8 cellular contexts compared by ENCODE assay signal in genomic region chr1:207867136-207868081, GRCh38. TPM values are rescaled to one million over a fixed set of nuclear protein-coding genes. Genes with fewer than 3 reads are reported as not detected.
A peak's percentile ranks its signal among the peaks of the same experiment; 100 is the strongest.
DNase-seq lines count a peak whose midpoint lies in the region; ATAC-seq, FAIRE-seq and TF ChIP-seq lines count a peak whose summit lies in the region.

No MANE protein-coding gene starts in this region.

- peak; percentile 39 for DNase-seq in activated naive CD4-positive, alpha-beta T cell treated with anti-CD3 and anti-CD28 coated beads for 36 hours
- peak; percentile 76 for DNase-seq in Right ventricle myocardium inferior (ENCODE audit: missing footprints)
- DNase-seq in progenitor cell of endocrine pancreas (ENCODE audit: low spot score, unreplicated experiment), result no peak
- DNase-seq in urothelium cell line (ENCODE audit: low spot score), result no peak
- DNase-seq in T-helper 9 cell, result no peak

- peak overlapping the region; percentile 85 for H3K27ac Mint-ChIP-seq in activated naive CD4-positive, alpha-beta T cell treated with anti-CD3 and anti-CD28 coated beads for 36 hours
- H3K27ac Mint-ChIP-seq in progenitor cell of endocrine pancreas, result no peak overlapping the region

- CTCF ChIA-PET in HEK293 (lab: Yijun Ruan, JAX), result interaction anchor here (0.5 to 11.2 kb wide), 8 partner anchors 17 to 96 kb away, joined by 3 to 146 read pairs (median 8); no protein-coding TSS in a partner anchor
- CTCF ChIA-PET in activated naive CD4-positive, alpha-beta T cell treated with anti-CD3 and anti-CD28 coated beads for 36 hours (lab: Charles Lee), result interaction anchor here (0.5 to 12.3 kb wide), 10 partner anchors 9 to 96 kb away, joined by 3 to 342 read pairs (median 5); no protein-coding TSS in a partner anchor

- H3K27ac ChIP-seq in HEK293 (ENCODE audit: extremely low read depth, low read depth, low read length), result no peak overlapping the region

- no peak for FAIRE-seq in urothelium cell line (lab: Jason Lieb, UNC)

- no peaks in the 10 kb centered on the region for H3K9me3 ChIP-seq in HEK293 (ENCODE audit: control insufficient read depth, insufficient read depth, low read depth, low read length)

- no peaks in the 10 kb centered on the region for H3K9me3 Mint-ChIP-seq in activated naive CD4-positive, alpha-beta T cell treated with anti-CD3 and anti-CD28 coated beads for 36 hours
- no peaks in the 10 kb centered on the region for H3K9me3 Mint-ChIP-seq in progenitor cell of endocrine pancreas (ENCODE audit: low read depth)

- H3K4me3 ChIP-seq in HEK293 (ENCODE audit: low read depth, low read length), result no peak overlapping the region; the same call in 1 of the 2 replicates

- peak overlapping the region; percentile 92 for H3K4me3 Mint-ChIP-seq in activated naive CD4-positive, alpha-beta T cell treated with anti-CD3 and anti-CD28 coated beads for 36 hours
- H3K4me3 Mint-ChIP-seq in progenitor cell of endocrine pancreas (ENCODE audit: low read depth), result peak overlapping the region; percentile 75

- no peaks in the 10 kb centered on the region for H3K27me3 Mint-ChIP-seq in activated naive CD4-positive, alpha-beta T cell treated with anti-CD3 and anti-CD28 coated beads for 36 hours (ENCODE audit: low read depth)
- H3K27me3 Mint-ChIP-seq in progenitor cell of endocrine pancreas, result peaks cover 12% of the 10 kb centered on the region

- ATAC-seq in Right ventricle myocardium inferior, result peak; percentile 70
- no peak for ATAC-seq in GM21360 (IDR thresholded peaks at IDR 0.05; ENCODE audit: unreplicated experiment)
- ATAC-seq in GM21529 (IDR thresholded peaks at IDR 0.05; ENCODE audit: unreplicated experiment), result no peak

- H3K36me3 ChIP-seq in HEK293 (ENCODE audit: control insufficient read depth in 2 of 2, insufficient read depth in 1 of 2, low read length in 2 of 2), result peaks cover 0 to 50% of the 10 kb centered on the region in 2 experiments; a peak in 2 of 3 replicates

- peaks cover 79% of the 10 kb centered on the region for H3K4me1 Mint-ChIP-seq in activated naive CD4-positive, alpha-beta T cell treated with anti-CD3 and anti-CD28 coated beads for 36 hours (ENCODE audit: low read depth)
- H3K4me1 Mint-ChIP-seq in progenitor cell of endocrine pancreas (ENCODE audit: low read depth), result peaks cover 6% of the 10 kb centered on the region

- TF ChIP-seq CTCF in HEK293 (tag by site-specific recombination; IDR thresholded peaks at IDR 0.05) (no peak), progenitor cell of endocrine pancreas (IDR thresholded peaks at IDR 0.05; ENCODE audit: unreplicated experiment) (no peak)

- POLR2A ChIA-PET in HEK293 (lab: Yijun Ruan, JAX), result interaction anchor here (0.8 to 1.1 kb wide), 2 partner anchors 10 to 1232 kb away, joined by 3 to 6 read pairs; partner anchors contain the start of gene DYRK3

- 0 out of 2 replicates have a peak, but pooled peaks cover 2% of the 10 kb centered on the region for H3K4me1 ChIP-seq in HEK293 (ENCODE audit: control insufficient read depth, insufficient read depth, low read length)

- intact Hi-C loops in activated naive CD4-positive, alpha-beta T cell treated with anti-CD3 and anti-CD28 coated beads for 36 hours (cut with micrococcal nuclease), result loop anchor here (10.0 kb wide), 1 partner anchor 543 kb away; the partner anchor contains the start of gene CD55
- intact Hi-C loops in Right ventricle myocardium inferior (cut with DNase I), result loop anchor here (1.0 to 2.0 kb wide), 2 partner anchors 15 to 39 kb away; no protein-coding TSS in a partner anchor

- peaks cover 33% of the 10 kb centered on the region for H3K36me3 Mint-ChIP-seq in activated naive CD4-positive, alpha-beta T cell treated with anti-CD3 and anti-CD28 coated beads for 36 hours (ENCODE audit: low read depth)
- peaks cover 3% of the 10 kb centered on the region for H3K36me3 Mint-ChIP-seq in progenitor cell of endocrine pancreas (ENCODE audit: insufficient read depth)

TF ChIP-seq in HEK293, 187 proteins besides CTCF, POLR2A, EP300 and RAD21 (continues in another document):
- TF ChIP-seq, protein P1, sequence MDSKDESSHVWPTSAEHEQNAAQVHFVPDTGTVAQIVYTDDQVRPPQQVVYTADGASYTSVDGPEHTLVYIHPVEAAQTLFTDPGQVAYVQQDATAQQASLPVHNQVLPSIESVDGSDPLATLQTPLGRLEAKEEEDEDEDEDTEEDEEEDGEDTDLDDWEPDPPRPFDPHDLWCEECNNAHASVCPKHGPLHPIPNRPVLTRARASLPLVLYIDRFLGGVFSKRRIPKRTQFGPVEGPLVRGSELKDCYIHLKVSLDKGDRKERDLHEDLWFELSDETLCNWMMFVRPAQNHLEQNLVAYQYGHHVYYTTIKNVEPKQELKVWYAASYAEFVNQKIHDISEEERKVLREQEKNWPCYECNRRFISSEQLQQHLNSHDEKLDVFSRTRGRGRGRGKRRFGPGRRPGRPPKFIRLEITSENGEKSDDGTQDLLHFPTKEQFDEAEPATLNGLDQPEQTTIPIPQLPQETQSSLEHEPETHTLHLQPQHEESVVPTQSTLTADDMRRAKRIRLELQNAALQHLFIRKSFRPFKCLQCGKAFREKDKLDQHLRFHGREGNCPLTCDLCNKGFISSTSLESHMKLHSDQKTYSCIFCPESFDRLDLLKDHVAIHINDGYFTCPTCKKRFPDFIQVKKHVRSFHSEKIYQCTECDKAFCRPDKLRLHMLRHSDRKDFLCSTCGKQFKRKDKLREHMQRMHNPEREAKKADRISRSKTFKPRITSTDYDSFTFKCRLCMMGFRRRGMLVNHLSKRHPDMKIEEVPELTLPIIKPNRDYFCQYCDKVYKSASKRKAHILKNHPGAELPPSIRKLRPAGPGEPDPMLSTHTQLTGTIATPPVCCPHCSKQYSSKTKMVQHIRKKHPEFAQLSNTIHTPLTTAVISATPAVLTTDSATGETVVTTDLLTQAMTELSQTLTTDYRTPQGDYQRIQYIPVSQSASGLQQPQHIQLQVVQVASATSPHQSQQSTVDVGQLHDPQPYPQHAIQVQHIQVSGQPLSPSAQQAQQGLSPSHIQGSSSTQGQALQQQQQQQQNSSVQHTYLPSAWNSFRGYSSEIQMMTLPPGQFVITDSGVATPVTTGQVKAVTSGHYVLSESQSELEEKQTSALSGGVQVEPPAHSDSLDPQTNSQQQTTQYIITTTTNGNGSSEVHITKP (tag by site-specific recombination; IDR thresholded peaks at IDR 0.05), result no peak
- TF ChIP-seq SALL2 (tag by site-specific recombination; IDR thresholded peaks at IDR 0.05; ENCODE audit: borderline replicate concordance) (no peak), ZNF610 (tag by site-specific recombination; IDR thresholded peaks at IDR 0.05; ENCODE audit: borderline replicate concordance) (no peak), AEBP2 (tag by site-specific recombination; IDR thresholded peaks at IDR 0.05; ENCODE audit: borderline replicate concordance) (no peak), BCL11B (tag by site-specific recombination; IDR thresholded peaks at IDR 0.05; ENCODE audit: low read depth) (no peak), ZEB2 (tag by site-specific recombination; IDR thresholded peaks at IDR 0.05) (no peak), WT1 (tag by site-specific recombination; IDR thresholded peaks at IDR 0.05) (no peak), ZFHX2 (tag by site-specific recombination; conservative IDR thresholded peaks at IDR 0.05) (peak; percentile 46; the same call in 1 of the 2 replicates), ZBTB8A (tag by site-specific recombination; IDR thresholded peaks at IDR 0.05) (no peak), ZNF324 (tag by site-specific recombination; IDR thresholded peaks at IDR 0.05) (no peak)
- TF ChIP-seq, protein P2, sequence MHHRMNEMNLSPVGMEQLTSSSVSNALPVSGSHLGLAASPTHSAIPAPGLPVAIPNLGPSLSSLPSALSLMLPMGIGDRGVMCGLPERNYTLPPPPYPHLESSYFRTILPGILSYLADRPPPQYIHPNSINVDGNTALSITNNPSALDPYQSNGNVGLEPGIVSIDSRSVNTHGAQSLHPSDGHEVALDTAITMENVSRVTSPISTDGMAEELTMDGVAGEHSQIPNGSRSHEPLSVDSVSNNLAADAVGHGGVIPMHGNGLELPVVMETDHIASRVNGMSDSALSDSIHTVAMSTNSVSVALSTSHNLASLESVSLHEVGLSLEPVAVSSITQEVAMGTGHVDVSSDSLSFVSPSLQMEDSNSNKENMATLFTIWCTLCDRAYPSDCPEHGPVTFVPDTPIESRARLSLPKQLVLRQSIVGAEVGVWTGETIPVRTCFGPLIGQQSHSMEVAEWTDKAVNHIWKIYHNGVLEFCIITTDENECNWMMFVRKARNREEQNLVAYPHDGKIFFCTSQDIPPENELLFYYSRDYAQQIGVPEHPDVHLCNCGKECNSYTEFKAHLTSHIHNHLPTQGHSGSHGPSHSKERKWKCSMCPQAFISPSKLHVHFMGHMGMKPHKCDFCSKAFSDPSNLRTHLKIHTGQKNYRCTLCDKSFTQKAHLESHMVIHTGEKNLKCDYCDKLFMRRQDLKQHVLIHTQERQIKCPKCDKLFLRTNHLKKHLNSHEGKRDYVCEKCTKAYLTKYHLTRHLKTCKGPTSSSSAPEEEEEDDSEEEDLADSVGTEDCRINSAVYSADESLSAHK (tag by site-specific recombination; IDR thresholded peaks at IDR 0.05), result no peak
- TF ChIP-seq, protein P3, sequence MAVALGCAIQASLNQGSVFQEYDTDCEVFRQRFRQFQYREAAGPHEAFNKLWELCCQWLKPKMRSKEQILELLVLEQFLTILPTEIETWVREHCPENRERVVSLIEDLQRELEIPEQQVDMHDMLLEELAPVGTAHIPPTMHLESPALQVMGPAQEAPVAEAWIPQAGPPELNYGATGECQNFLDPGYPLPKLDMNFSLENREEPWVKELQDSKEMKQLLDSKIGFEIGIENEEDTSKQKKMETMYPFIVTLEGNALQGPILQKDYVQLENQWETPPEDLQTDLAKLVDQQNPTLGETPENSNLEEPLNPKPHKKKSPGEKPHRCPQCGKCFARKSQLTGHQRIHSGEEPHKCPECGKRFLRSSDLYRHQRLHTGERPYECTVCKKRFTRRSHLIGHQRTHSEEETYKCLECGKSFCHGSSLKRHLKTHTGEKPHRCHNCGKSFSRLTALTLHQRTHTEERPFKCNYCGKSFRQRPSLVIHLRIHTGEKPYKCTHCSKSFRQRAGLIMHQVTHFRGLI (tag by site-specific recombination; IDR thresholded peaks at IDR 0.05), result no peak

RNA-seq across cellular contexts. Expression of gene CD34, which starts 43.5 kb away (rescaled TPM):
- total RNA-seq in activated naive CD4-positive, alpha-beta T cell treated with anti-CD3 and anti-CD28 coated beads for 36 hours, result under 1 TPM; 0.02 TPM
- total RNA-seq in Right ventricle myocardium inferior (84.8 TPM), progenitor cell of endocrine pancreas (0.07 TPM in 1 of 2 replicates, not detected in the other)

Comparison
In these comparisons a context has a peak if more than half of its experiments do, and no peak if none do; other contexts are left out.
1. DNase-seq: peak in activated naive CD4-positive, alpha-beta T cell treated with anti-CD3 and anti-CD28 coated beads for 36 hours (single experiment) and Right ventricle myocardium inferior (single experiment); none in progenitor cell of endocrine pancreas (single experiment), urothelium cell line (single experiment) and T-helper 9 cell (single experiment).
2. RNA of gene CD34, which starts 43.5 kb away (total RNA-seq): 84.8 TPM in Right ventricle myocardium inferior (single experiment); 0.07 TPM in progenitor cell of endocrine pancreas and 0.02 TPM in activated naive CD4-positive, alpha-beta T cell treated with anti-CD3 and anti-CD28 coated beads for 36 hours; every median in the first group is over 10 times any median in the second.